ENCODE assay signal across 8 cellular contexts in genomic region chr11:96426356-96427103, GRCh38. TPM values are rescaled to one million over a fixed set of nuclear protein-coding genes. Genes with fewer than 3 reads are reported as not detected.
DNase-seq lines count a peak whose midpoint lies in the region; ATAC-seq and TF ChIP-seq lines count a peak whose summit lies in the region.

No MANE protein-coding gene starts in this region.

- DNase-seq in BE2C (no peak), LHCN-M2 (ENCODE audit: low read depth) (peak; percentile 36), fibroblast of the conjunctiva (ENCODE audit: low read depth) (peak; percentile 49)
- no peak for DNase-seq in activated CD4-positive, alpha-beta T cell treated with anti-CD3 and anti-CD28 coated beads for 48 hours

- H3K36me3 ChIP-seq in BE2C (no peaks in the 10 kb centered on the region), neutrophil (no peaks in the 10 kb centered on the region)

- H3K9me3 ChIP-seq in BE2C = no peaks in the 10 kb centered on the region
- H3K9me3 ChIP-seq in neutrophil = no peaks in the 10 kb centered on the region

- H3K4me1 ChIP-seq in BE2C (no peaks in the 10 kb centered on the region), neutrophil (ENCODE audit: control insufficient read depth in 1 of 2, insufficient read depth in 1 of 2, low read depth in 1 of 2, low read length in 1 of 2) (no peaks in the 10 kb centered on the region)

- H3K4me3 ChIP-seq in BE2C (ENCODE audit: low read depth, low read length) (peak overlapping the region; percentile 40), neutrophil (ENCODE audit: low read depth in 1 of 2, low read length in 1 of 2) (no peak overlapping the region)

- ATAC-seq in GM18858 (IDR thresholded peaks at IDR 0.05; ENCODE audit: unreplicated experiment) (peak; percentile 42), SK-N-SH treated with all-trans-retinoic acid at 6 μM for 48 hours (peak; percentile 92), HG02973 (IDR thresholded peaks at IDR 0.05; ENCODE audit: unreplicated experiment) (no peak)

- H3K27ac ChIP-seq in neutrophil = no peak overlapping the region

- TF ChIP-seq CTCF in BE2C (IDR thresholded peaks at IDR 0.05; ENCODE audit: low read depth, low read length) = peak; percentile 63
- TF ChIP-seq CTCF in neutrophil (IDR thresholded peaks at IDR 0.05) = peak; percentile 52

- H3K27me3 ChIP-seq in BE2C (no peaks in the 10 kb centered on the region), neutrophil (peaks cover 10% of the 10 kb centered on the region)

TF ChIP-seq in SK-N-SH treated with all-trans-retinoic acid at 6 μM for 48 hours, 23 proteins besides CTCF, POLR2A, EP300 and RAD21:
- TF ChIP-seq ZNF565 (CRISPR knock-in tag; conservative IDR thresholded peaks at IDR 0.05; ENCODE audit: low read depth) = no peak
- TF ChIP-seq CSDC2 (CRISPR knock-in tag; IDR thresholded peaks at IDR 0.05) = no peak
- no peak for TF ChIP-seq OSR1 (CRISPR knock-in tag; IDR thresholded peaks at IDR 0.05)
- no peak for TF ChIP-seq ZNF8 (CRISPR knock-in tag; IDR thresholded peaks at IDR 0.05)
- TF ChIP-seq BACH2 (CRISPR knock-in tag; IDR thresholded peaks at IDR 0.05; ENCODE audit: borderline replicate concordance) = no peak
- no peak for TF ChIP-seq CREB5 (CRISPR knock-in tag; IDR thresholded peaks at IDR 0.05; ENCODE audit: low read depth)
- no peak for TF ChIP-seq GLIS3 (CRISPR knock-in tag; IDR thresholded peaks at IDR 0.05)
- TF ChIP-seq PPARA (CRISPR knock-in tag; IDR thresholded peaks at IDR 0.05; ENCODE audit: borderline replicate concordance) = no peak
- TF ChIP-seq ZNF70 (CRISPR knock-in tag; IDR thresholded peaks at IDR 0.05) = no peak
- no peak for TF ChIP-seq TOX (CRISPR knock-in tag; IDR thresholded peaks at IDR 0.05; ENCODE audit: borderline replicate concordance)
- no peak for TF ChIP-seq ARNTL (CRISPR knock-in tag; IDR thresholded peaks at IDR 0.05; ENCODE audit: borderline replicate concordance, low read depth)
- TF ChIP-seq, protein P1, sequence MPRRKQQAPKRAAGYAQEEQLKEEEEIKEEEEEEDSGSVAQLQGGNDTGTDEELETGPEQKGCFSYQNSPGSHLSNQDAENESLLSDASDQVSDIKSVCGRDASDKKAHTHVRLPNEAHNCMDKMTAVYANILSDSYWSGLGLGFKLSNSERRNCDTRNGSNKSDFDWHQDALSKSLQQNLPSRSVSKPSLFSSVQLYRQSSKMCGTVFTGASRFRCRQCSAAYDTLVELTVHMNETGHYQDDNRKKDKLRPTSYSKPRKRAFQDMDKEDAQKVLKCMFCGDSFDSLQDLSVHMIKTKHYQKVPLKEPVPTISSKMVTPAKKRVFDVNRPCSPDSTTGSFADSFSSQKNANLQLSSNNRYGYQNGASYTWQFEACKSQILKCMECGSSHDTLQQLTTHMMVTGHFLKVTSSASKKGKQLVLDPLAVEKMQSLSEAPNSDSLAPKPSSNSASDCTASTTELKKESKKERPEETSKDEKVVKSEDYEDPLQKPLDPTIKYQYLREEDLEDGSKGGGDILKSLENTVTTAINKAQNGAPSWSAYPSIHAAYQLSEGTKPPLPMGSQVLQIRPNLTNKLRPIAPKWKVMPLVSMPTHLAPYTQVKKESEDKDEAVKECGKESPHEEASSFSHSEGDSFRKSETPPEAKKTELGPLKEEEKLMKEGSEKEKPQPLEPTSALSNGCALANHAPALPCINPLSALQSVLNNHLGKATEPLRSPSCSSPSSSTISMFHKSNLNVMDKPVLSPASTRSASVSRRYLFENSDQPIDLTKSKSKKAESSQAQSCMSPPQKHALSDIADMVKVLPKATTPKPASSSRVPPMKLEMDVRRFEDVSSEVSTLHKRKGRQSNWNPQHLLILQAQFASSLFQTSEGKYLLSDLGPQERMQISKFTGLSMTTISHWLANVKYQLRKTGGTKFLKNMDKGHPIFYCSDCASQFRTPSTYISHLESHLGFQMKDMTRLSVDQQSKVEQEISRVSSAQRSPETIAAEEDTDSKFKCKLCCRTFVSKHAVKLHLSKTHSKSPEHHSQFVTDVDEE (CRISPR knock-in tag; IDR thresholded peaks at IDR 0.05) = no peak
- no peak for TF ChIP-seq ZFP3 (CRISPR knock-in tag; IDR thresholded peaks at IDR 0.05)
- no peak for TF ChIP-seq SNAI2 (CRISPR knock-in tag; IDR thresholded peaks at IDR 0.05)
- TF ChIP-seq ZFP30 (CRISPR knock-in tag; IDR thresholded peaks at IDR 0.05) = no peak

RNA-seq across cellular contexts. Expression of gene JRKL, which starts 36.7 kb away (rescaled TPM):
- 15.4 TPM for polyA plus RNA-seq in BE2C (2012; ENCODE audit: insufficient read depth, insufficient read length, low read depth)
- total RNA-seq in LHCN-M2 (2014; rRNA removed) = 6.6 and 7.3 TPM in 2 replicates
- 4.0 TPM for polyA plus RNA-seq in LHCN-M2 (2012)

RNA-seq across cellular contexts. Expression of gene CCDC82, which starts 36.8 kb away (rescaled TPM):
- 25.6 TPM for polyA plus RNA-seq in BE2C (2012; ENCODE audit: insufficient read depth, insufficient read length, low read depth)
- total RNA-seq in LHCN-M2 (2014; rRNA removed) = 17.6 and 23.6 TPM in 2 replicates
- 9.3 TPM for polyA plus RNA-seq in LHCN-M2 (2012)

Comparison
In these comparisons a context has a peak if more than half of its experiments do, and no peak if none do; other contexts are left out.
1. DNase-seq: peak in LHCN-M2 (single experiment) and fibroblast of the conjunctiva (single experiment); none in BE2C (single experiment) and activated CD4-positive, alpha-beta T cell treated with anti-CD3 and anti-CD28 coated beads for 48 hours (single experiment).